Comparison of ENCODE assay signal across 8 cellular contexts in genomic region chr20:40968816-40969562, GRCh38. TPM values are rescaled to one million over a fixed set of nuclear protein-coding genes. Genes with fewer than 3 reads are reported as not detected.
DNase-seq lines count a peak whose midpoint lies in the region; ATAC-seq and TF ChIP-seq lines count a peak whose summit lies in the region.
"Not testable (repeated sequence)": the region's sequence is repeated elsewhere in the genome, so short reads cannot be mapped to it uniquely, and the experiment has no call there.

No MANE protein-coding gene starts in this region.

- H4K91ac ChIP-seq in trophoblast cell (ENCODE audit: low read depth, low read length) = not testable (repeated sequence)

- peak overlapping the region; percentile 92 for H3K4me3 Mint-ChIP-seq in T-helper 17 cell
- H3K4me3 Mint-ChIP-seq in activated naive CD8-positive, alpha-beta T cell treated with anti-CD3 and anti-CD28 coated beads, Interleukin-2, amount 50 U/mL, for 24 hours = peak overlapping the region; percentile 81

- not testable (repeated sequence) for H2BK5ac ChIP-seq in trophoblast cell (ENCODE audit: low read depth, low read length, poor library complexity)

- not testable (repeated sequence) for H3K9me3 ChIP-seq in T-helper 17 cell (ENCODE audit: control insufficient read depth, low read length, poor library complexity, severe bottlenecking); trophoblast cell (ENCODE audit: insufficient read depth, low read depth, low read length); testis

- H3K79me1 ChIP-seq in trophoblast cell (ENCODE audit: low read length) = not testable (repeated sequence)

- H3K14ac ChIP-seq in trophoblast cell (ENCODE audit: low read length) = not testable (repeated sequence)

- in situ Hi-C loops in G401 (cut with HindIII; ENCODE audit: low sequenced_read_pairs) = not testable (repeated sequence)

- H3K9me3 Mint-ChIP-seq in activated naive CD8-positive, alpha-beta T cell treated with anti-CD3 and anti-CD28 coated beads, Interleukin-2, amount 50 U/mL, for 24 hours = not testable (repeated sequence)

- not testable (repeated sequence) for H3K27ac ChIP-seq in trophoblast cell (ENCODE audit: low read depth, low read length); testis

- not testable (repeated sequence) for H3K4me3 ChIP-seq in trophoblast cell (ENCODE audit: low read depth, low read length)
- peak overlapping the region; percentile 37 to 43 for H3K4me3 ChIP-seq in testis

- DNase-seq in G401 (ENCODE audit: low spot score) = peak; percentile 72
- peak; percentile 69 for DNase-seq in NCI-H146 (lab: John Stamatoyannopoulos, UW)
- DNase-seq in T-helper 17 cell = peak; percentile 66 to 81 (median 71)
- DNase-seq in activated naive CD8-positive, alpha-beta T cell treated with anti-CD3 and anti-CD28 coated beads, Interleukin-2, amount 50 U/mL, for 24 hours = peak; percentile 90
- DNase-seq in cardiac septum (ENCODE audit: low spot score) = peak; percentile 90
- peak; percentile 81 to 93 for DNase-seq in trophoblast cell
- peak; percentile 91 for DNase-seq in testis

- not testable (repeated sequence) for H2AK5ac ChIP-seq in trophoblast cell (ENCODE audit: low read length)

- peak overlapping the region; percentile 29 for H3K4me2 ChIP-seq in trophoblast cell (ENCODE audit: low read length)

- intact Hi-C loops in cardiac septum (cut with DNase I) = loop anchor here (2.0 to 10.0 kb wide), 3 partner anchors 126 to 1704 kb away; no protein-coding TSS in a partner anchor
- intact Hi-C loops in testis (cut with DNase I; ENCODE audit: low total_unique reads) = not testable (repeated sequence)

- H3K4me1 Mint-ChIP-seq in T-helper 17 cell; activated naive CD8-positive, alpha-beta T cell treated with anti-CD3 and anti-CD28 coated beads, Interleukin-2, amount 50 U/mL, for 24 hours: not testable (repeated sequence)

- H3K36me3 ChIP-seq in trophoblast cell (ENCODE audit: control insufficient read depth in 1 of 2, insufficient read depth in 2 of 2, low read length in 2 of 2); testis (ENCODE audit: low read depth, missing control alignments): not testable (repeated sequence)

- H4K12ac ChIP-seq in trophoblast cell (ENCODE audit: low read depth, low read length) = not testable (repeated sequence)

- not testable (repeated sequence) for H3K4ac ChIP-seq in trophoblast cell (ENCODE audit: low read depth, low read length)

- not testable (repeated sequence) for H2AFZ ChIP-seq in trophoblast cell (ENCODE audit: insufficient read depth, low read length, poor library complexity)

- H3K18ac ChIP-seq in trophoblast cell (ENCODE audit: low read length) = not testable (repeated sequence)

- not testable (repeated sequence) for TF ChIP-seq POLR2A in testis (IDR thresholded peaks at IDR 0.05)

- H3K79me2 ChIP-seq in trophoblast cell (ENCODE audit: control insufficient read depth, insufficient read depth, low read length, poor library complexity) = not testable (repeated sequence)

- not testable (repeated sequence) for H3K9ac ChIP-seq in trophoblast cell (ENCODE audit: low read length)

- peak overlapping the region; percentile 81 for H3K27ac Mint-ChIP-seq in T-helper 17 cell
- peak overlapping the region; percentile 50 for H3K27ac Mint-ChIP-seq in activated naive CD8-positive, alpha-beta T cell treated with anti-CD3 and anti-CD28 coated beads, Interleukin-2, amount 50 U/mL, for 24 hours

- H3K23ac ChIP-seq in trophoblast cell (ENCODE audit: low read length) = not testable (repeated sequence)

- peak; percentile 62 for ATAC-seq in HG02610 (IDR thresholded peaks at IDR 0.05; ENCODE audit: unreplicated experiment)
- ATAC-seq in T-helper 17 cell = peak; percentile 95
- peak; percentile 84 for ATAC-seq in activated naive CD8-positive, alpha-beta T cell treated with anti-CD3 and anti-CD28 coated beads, Interleukin-2, amount 50 U/mL, for 24 hours

- peaks cover 22% of the 10 kb centered on the region for H3K27me3 Mint-ChIP-seq in T-helper 17 cell
- not testable (repeated sequence) for H3K27me3 Mint-ChIP-seq in activated naive CD8-positive, alpha-beta T cell treated with anti-CD3 and anti-CD28 coated beads, Interleukin-2, amount 50 U/mL, for 24 hours

- H3K36me3 Mint-ChIP-seq in T-helper 17 cell (ENCODE audit: low read depth); activated naive CD8-positive, alpha-beta T cell treated with anti-CD3 and anti-CD28 coated beads, Interleukin-2, amount 50 U/mL, for 24 hours (ENCODE audit: low read depth): not testable (repeated sequence)

- not testable (repeated sequence) for H2BK120ac ChIP-seq in trophoblast cell (ENCODE audit: insufficient read depth, low read length, poor library complexity)

- not testable (repeated sequence) for H4K8ac ChIP-seq in trophoblast cell (ENCODE audit: low read depth, low read length)

- H2BK12ac ChIP-seq in trophoblast cell (ENCODE audit: low read length) = not testable (repeated sequence)

- no CpG with 5 or more reads among the region's 28 CpGs for WGBS in trophoblast cell (ENCODE audit: extremely low coverage, insufficient coverage, insufficient read length)
- WGBS in testis, 2 donors = 9 to 14% methylated on average over 23 to 28 of the region's 28 CpGs

- not testable (repeated sequence) for H3K27me3 ChIP-seq in trophoblast cell (ENCODE audit: insufficient read depth, low read length); testis

- peak; percentile 87 to 98 (median 93) for TF ChIP-seq CTCF in testis (IDR thresholded peaks at IDR 0.05)

- H3K4me1 ChIP-seq in trophoblast cell (ENCODE audit: control insufficient read depth in 1 of 2, insufficient read depth in 2 of 2, low read length in 2 of 2); testis: not testable (repeated sequence)

RNA-seq across cellular contexts. Expression of gene TOP1, which starts 59.6 kb away (rescaled TPM):
- 32.1 and 39.7 TPM in 2 replicates for total RNA-seq in G401 (2014; rRNA removed; shearing (Covaris generic))
- total RNA-seq in T-helper 17 cell (10 to 100 TPM; 37.4 to 44.4 TPM), cardiac septum (23.5 TPM), testis (10 to 100 TPM; 33.8 to 36.6 TPM)
- polyA plus RNA-seq in trophoblast cell (2013) = 225 and 236 TPM in 2 replicates
- polyA plus RNA-seq in testis (ENCODE audit: insufficient read depth, low read depth, low replicate concordance) = 12.1 TPM
